Comparison of ENCODE assay signal across 2 cellular contexts in the genomic region with DNA sequence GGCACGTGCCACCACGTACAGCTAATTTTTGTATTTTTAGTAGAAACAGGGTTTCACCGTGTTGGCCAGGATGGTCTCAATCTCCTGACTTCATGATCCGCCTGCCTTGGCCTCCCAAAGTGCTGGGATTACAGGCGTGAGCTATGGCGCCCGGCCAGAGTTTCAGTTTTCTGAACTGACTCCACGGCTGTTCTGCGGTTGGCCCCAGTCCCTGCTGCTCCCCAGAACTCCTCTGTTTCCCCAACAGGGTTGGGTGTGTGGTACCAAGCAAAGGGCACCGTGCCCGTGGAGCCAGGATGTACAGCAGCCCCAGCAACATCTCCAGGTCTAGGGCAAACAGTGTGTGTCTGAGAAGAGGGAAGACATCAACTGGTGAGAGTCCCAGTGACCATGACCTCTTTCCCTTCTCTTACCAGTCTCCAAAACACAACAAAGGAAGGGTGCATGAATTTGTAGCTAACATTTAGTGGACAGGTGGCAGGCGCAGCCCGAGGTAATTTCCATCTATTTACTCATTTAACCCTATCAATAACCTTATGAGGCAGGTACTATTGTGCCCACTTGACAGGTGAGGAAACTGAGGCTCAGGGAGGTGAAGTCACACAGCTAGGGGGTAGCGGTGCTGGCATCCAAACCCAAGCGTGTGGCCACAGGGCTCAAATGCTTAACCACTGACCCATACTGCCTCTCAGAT.
TF ChIP-seq lines count a peak whose summit lies in the region.

No MANE protein-coding gene starts in this region.

TF ChIP-seq in HCT116, 20 proteins besides CTCF, POLR2A, EP300 and RAD21:
- TF ChIP-seq POLR2AphosphoS5 (IDR thresholded peaks at IDR 0.05; ENCODE audit: low read depth, low read length) (no peak), YY1 (IDR thresholded peaks at IDR 0.05; ENCODE audit: extremely low read depth, insufficient replicate concordance, low read depth, low read length) (no peak), CEBPB (IDR thresholded peaks at IDR 0.05; ENCODE audit: low read depth) (no peak), EZH2 (IDR thresholded peaks at IDR 0.05) (no peak), SP1 (IDR thresholded peaks at IDR 0.05; ENCODE audit: low read depth) (no peak)

TF ChIP-seq in SK-N-SH, 30 proteins besides CTCF, POLR2A, EP300 and RAD21:
- TF ChIP-seq GATA2 (CRISPR knock-in tag; IDR thresholded peaks at IDR 0.05) (no peak), NFIC (IDR thresholded peaks at IDR 0.05; ENCODE audit: borderline replicate concordance) (no peak), RFX5 (IDR thresholded peaks at IDR 0.05; ENCODE audit: low read length) (no peak), CHD2 (IDR thresholded peaks at IDR 0.05; ENCODE audit: low read length, partially characterized antibody) (no peak), RCOR1 (IDR thresholded peaks at IDR 0.05; ENCODE audit: low read length) (no peak), MEF2A (IDR thresholded peaks at IDR 0.05; ENCODE audit: borderline replicate concordance, low read depth) (no peak), ELF1 (IDR thresholded peaks at IDR 0.05) (no peak), SIN3A (IDR thresholded peaks at IDR 0.05; ENCODE audit: borderline replicate concordance, low read depth, low read length) (no peak), YY1 (IDR thresholded peaks at IDR 0.05; ENCODE audit: low read depth) (no peak), SMC3 (IDR thresholded peaks at IDR 0.05; ENCODE audit: low read depth, low read length) (no peak), FOSL2 (IDR thresholded peaks at IDR 0.05; ENCODE audit: borderline replicate concordance, low read depth) (no peak), TAF1 (IDR thresholded peaks at IDR 0.05; ENCODE audit: borderline replicate concordance, low read depth, low read length) (no peak), TEAD4 (IDR thresholded peaks at IDR 0.05; ENCODE audit: borderline replicate concordance, insufficient read depth) (no peak), POLR2AphosphoS5 (IDR thresholded peaks at IDR 0.05; ENCODE audit: low read depth, low read length) (no peak), FOXJ3 (CRISPR knock-in tag; IDR thresholded peaks at IDR 0.05) (no peak)
- TF ChIP-seq, protein P1, sequence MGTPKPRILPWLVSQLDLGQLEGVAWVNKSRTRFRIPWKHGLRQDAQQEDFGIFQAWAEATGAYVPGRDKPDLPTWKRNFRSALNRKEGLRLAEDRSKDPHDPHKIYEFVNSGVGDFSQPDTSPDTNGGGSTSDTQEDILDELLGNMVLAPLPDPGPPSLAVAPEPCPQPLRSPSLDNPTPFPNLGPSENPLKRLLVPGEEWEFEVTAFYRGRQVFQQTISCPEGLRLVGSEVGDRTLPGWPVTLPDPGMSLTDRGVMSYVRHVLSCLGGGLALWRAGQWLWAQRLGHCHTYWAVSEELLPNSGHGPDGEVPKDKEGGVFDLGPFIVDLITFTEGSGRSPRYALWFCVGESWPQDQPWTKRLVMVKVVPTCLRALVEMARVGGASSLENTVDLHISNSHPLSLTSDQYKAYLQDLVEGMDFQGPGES (IDR thresholded peaks at IDR 0.05; ENCODE audit: low read depth, low read length): no peak
